Comparison of ENCODE assay signal across 8 cellular contexts in genomic region chr5:9544502-9545300, GRCh38. TPM values are rescaled to one million over a fixed set of nuclear protein-coding genes. Genes with fewer than 3 reads are reported as not detected.
A peak's percentile ranks its signal among the peaks of the same experiment; 100 is the strongest.
DNase-seq lines count a peak whose midpoint lies in the region; ATAC-seq, FAIRE-seq and TF ChIP-seq lines count a peak whose summit lies in the region.

No MANE protein-coding gene starts in this region.

- H3K4me3 ChIP-seq in CD8-positive, alpha-beta memory T cell (ENCODE audit: low read length): no peak overlapping the region
- H3K4me3 ChIP-seq in SU-DHL-6 (ENCODE audit: insufficient read depth, low read length, poor library complexity, severe bottlenecking) (no peak overlapping the region), kidney (ENCODE audit: low read length in 2 of 2) (peak overlapping the region; percentile 76 to 82), spleen (peak overlapping the region; percentile 42 to 75 (median 54))

- no peaks in the 10 kb centered on the region for H3K36me3 Mint-ChIP-seq in CD8-positive, alpha-beta memory T cell

- no peaks in the 10 kb centered on the region for H3K4me1 ChIP-seq in CD8-positive, alpha-beta memory T cell (ENCODE audit: insufficient read depth, low read length)
- peaks cover 0 to 5% of the 10 kb centered on the region in 2 donors for H3K4me1 ChIP-seq in kidney (ENCODE audit: control insufficient read depth in 1 of 2, insufficient read depth in 1 of 2, low read depth in 1 of 2, low read length in 2 of 2)
- peaks cover 5 to 27% (median 16%) of the 10 kb centered on the region in 6 donors for H3K4me1 ChIP-seq in spleen

- WGBS in spleen, 5 donors: 1 to 5% (median 3%) methylated on average over 34 to 65 of the region's 65 CpGs

- no peaks in the 10 kb centered on the region for H3K9me2 ChIP-seq in SU-DHL-6 (replicated peaks; ENCODE audit: insufficient read depth, low read length)

- FAIRE-seq in kidney (lab: Jason Lieb, UNC): no peak

- no peaks in the 10 kb centered on the region for H3F3A ChIP-seq in SU-DHL-6 (ENCODE audit: insufficient read depth)

- intact Hi-C loops in kidney (cut with DNase I) (no loop called here), spleen (cut with DNase I; ENCODE audit: low total_unique reads) (no loop called here)

- peaks cover 0 to 11% (median 6%) of the 10 kb centered on the region in 3 donors for H3K4me1 Mint-ChIP-seq in CD8-positive, alpha-beta memory T cell

- no peaks in the 10 kb centered on the region for H3K9me3 ChIP-seq in CD8-positive, alpha-beta memory T cell (ENCODE audit: low read length)
- H3K9me3 ChIP-seq in SU-DHL-6 (ENCODE audit: insufficient read depth, low read length) (no peaks in the 10 kb centered on the region), kidney (ENCODE audit: control insufficient read depth in 1 of 2, low read length in 2 of 2) (no peaks in the 10 kb centered on the region), spleen (no peaks in the 10 kb centered on the region)

- H3K36me3 ChIP-seq in CD8-positive, alpha-beta memory T cell (ENCODE audit: insufficient read depth, low read length): no peaks in the 10 kb centered on the region
- H3K36me3 ChIP-seq in SU-DHL-6 (ENCODE audit: low read length): no peaks in the 10 kb centered on the region
- peaks cover under 1 to 11% of the 10 kb centered on the region in 2 donors for H3K36me3 ChIP-seq in kidney (ENCODE audit: control insufficient read depth in 1 of 2, insufficient read depth in 2 of 2, low read length in 2 of 2)
- H3K36me3 ChIP-seq in spleen: peaks cover 0 to 2% (median 0%) of the 10 kb centered on the region in 6 donors

- no peaks in the 10 kb centered on the region for H3K79me2 ChIP-seq in SU-DHL-6 (ENCODE audit: insufficient read depth, low read length)

- ATAC-seq in HG03045 (IDR thresholded peaks at IDR 0.05; ENCODE audit: unreplicated experiment): no peak

- H3K27ac ChIP-seq in CD8-positive, alpha-beta memory T cell (ENCODE audit: low read depth, low read length): no peak overlapping the region
- H3K27ac ChIP-seq in SU-DHL-6 (ENCODE audit: low read depth, low read length) (no peak overlapping the region), kidney (ENCODE audit: low read depth in 2 of 2, low read length in 2 of 2) (peak overlapping the region in 1 of 2 donors; percentile 59), spleen (peak overlapping the region in 4 of 8 donors; percentile 56 to 84 (median 79))

- peaks cover 0 to 14% (median 4%) of the 10 kb centered on the region in 5 donors for H3K9me3 Mint-ChIP-seq in CD8-positive, alpha-beta memory T cell

- H3K4me2 ChIP-seq in SU-DHL-6 (ENCODE audit: low read depth, low read length, poor library complexity, severe bottlenecking): no peak overlapping the region

- H4K20me1 ChIP-seq in SU-DHL-6 (ENCODE audit: low read depth, low read length): no peaks in the 10 kb centered on the region

- no peak overlapping the region for H2AFZ ChIP-seq in SU-DHL-6 (ENCODE audit: low read depth, low read length, severe bottlenecking)

- CTCF ChIA-PET in CD8-positive, alpha-beta memory T cell (lab: Charles Lee): no interaction called here

- peaks cover 13 to 26% of the 10 kb centered on the region in 2 donors for H3K27me3 Mint-ChIP-seq in CD8-positive, alpha-beta memory T cell

- TF ChIP-seq CTCF in SU-DHL-6 (IDR thresholded peaks at IDR 0.05; ENCODE audit: insufficient read depth, low read length, poor library complexity, severe bottlenecking): peak; percentile 15
- peak; percentile 92 for TF ChIP-seq CTCF in kidney (IDR thresholded peaks at IDR 0.05; ENCODE audit: borderline replicate concordance, extremely low read depth, insufficient read depth)
- peak; percentile 44 to 84 (median 71) for TF ChIP-seq CTCF in spleen (IDR thresholded peaks at IDR 0.05 in 8 of 11, conservative IDR thresholded peaks at IDR 0.05 in 3 of 11)

- no peak overlapping the region for H3K9ac ChIP-seq in SU-DHL-6 (ENCODE audit: low read length)
- H3K9ac ChIP-seq in kidney (ENCODE audit: low read length in 2 of 2): peak overlapping the region; percentile 43 to 64

- peak overlapping the region in 6 of 7 donors; percentile 27 to 60 (median 37) for H3K4me3 Mint-ChIP-seq in CD8-positive, alpha-beta memory T cell

- no peak overlapping the region for H3K27ac Mint-ChIP-seq in CD8-positive, alpha-beta memory T cell

- no peaks in the 10 kb centered on the region for H3K27me3 ChIP-seq in CD8-positive, alpha-beta memory T cell (ENCODE audit: insufficient read depth, low read length, poor library complexity, severe bottlenecking)
- H3K27me3 ChIP-seq in SU-DHL-6 (ENCODE audit: low read length) (no peaks in the 10 kb centered on the region), spleen (replicated peaks in 1 of 7) (peaks cover 0 to 53% (median 19%) of the 10 kb centered on the region in 7 donors)

- TF ChIP-seq POLR2A in spleen (IDR thresholded peaks at IDR 0.05): no peak

- DNase-seq in CD8-positive, alpha-beta memory T cell: peak in 1 of 5 donors; percentile 31
- DNase-seq in GM19240 (ENCODE audit: insufficient read length, low spot score) (peak; percentile 13), HS-27A (ENCODE audit: low read depth) (peak; percentile 77), cerebellum (ENCODE audit: low spot score) (peak; percentile 37), kidney (peak; percentile 94), spleen (peak; percentile 86)

- POLR2A ChIA-PET in CD8-positive, alpha-beta memory T cell (lab: Charles Lee): no interaction called here

RNA-seq across cellular contexts. Expression of gene SEMA5A, which starts 1.2 kb away (rescaled TPM):
- not detected for total RNA-seq in CD8-positive, alpha-beta memory T cell
- not detected for polyA plus RNA-seq in CD8-positive, alpha-beta memory T cell
- total RNA-seq in cerebellum (27.5 TPM), kidney (23.3 TPM), spleen (10 to 100 TPM in 5 of 7 donors, 1 to 10 TPM in 2; 6.8 to 30.9 (median 18.6) TPM)
- polyA plus RNA-seq in kidney (ENCODE audit: insufficient read depth, low read depth, low replicate concordance) (7.9 TPM), spleen (1 to 10 TPM; 1.4 to 2.3 (median 2.1) TPM)

Comparison
In these comparisons a context has a peak if more than half of its experiments do, and no peak if none do; other contexts are left out.
1. H3K4me3 ChIP-seq: peak in kidney (2 of 2) and spleen (8 of 8); none in CD8-positive, alpha-beta memory T cell (single experiment) and SU-DHL-6 (single experiment).
2. CTCF ChIP-seq: peak in every context shown above with its lines; median percentile 92 in kidney; 71 in spleen; 15 in SU-DHL-6.
3. RNA of gene SEMA5A, which starts 1.2 kb away (total RNA-seq): 27.5 TPM in cerebellum (single experiment), 23.3 TPM in kidney (single experiment) and 6.8 to 30.9 TPM in spleen; not detected in CD8-positive, alpha-beta memory T cell; every median in the first group is over 4 times any median in the second.